Comparison of ENCODE assay signal across 1 cellular context in the genomic region with DNA sequence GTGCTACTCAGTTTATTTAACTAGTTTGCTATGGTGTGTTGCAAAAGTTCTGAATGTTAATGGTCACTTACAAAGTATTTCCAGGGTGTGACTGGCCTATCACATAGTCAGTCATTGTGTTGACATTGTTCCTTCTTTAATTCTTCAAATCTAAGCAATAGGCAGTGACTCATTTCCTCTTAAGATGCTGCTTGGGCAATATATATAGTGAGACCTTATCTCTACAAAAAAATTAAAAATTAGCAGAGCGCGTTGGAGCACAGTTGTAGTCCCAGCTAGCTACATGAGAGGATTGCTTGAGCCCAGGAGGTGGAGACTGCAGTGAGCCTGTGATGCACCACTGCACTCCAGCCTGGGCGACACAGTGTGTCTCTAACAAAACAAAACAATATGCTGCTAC.
TF ChIP-seq lines count a peak whose summit lies in the region.

No MANE protein-coding gene starts in this region.

TF ChIP-seq in HepG2, 621 proteins besides CTCF, POLR2A, EP300 and RAD21 (continued from another document):
- TF ChIP-seq RNF2 (conservative IDR thresholded peaks at IDR 0.05; ENCODE audit: low read depth): no peak
- TF ChIP-seq ZNF138 (CRISPR knock-in tag; IDR thresholded peaks at IDR 0.05; ENCODE audit: low read depth): no peak
- TF ChIP-seq, protein P1, sequence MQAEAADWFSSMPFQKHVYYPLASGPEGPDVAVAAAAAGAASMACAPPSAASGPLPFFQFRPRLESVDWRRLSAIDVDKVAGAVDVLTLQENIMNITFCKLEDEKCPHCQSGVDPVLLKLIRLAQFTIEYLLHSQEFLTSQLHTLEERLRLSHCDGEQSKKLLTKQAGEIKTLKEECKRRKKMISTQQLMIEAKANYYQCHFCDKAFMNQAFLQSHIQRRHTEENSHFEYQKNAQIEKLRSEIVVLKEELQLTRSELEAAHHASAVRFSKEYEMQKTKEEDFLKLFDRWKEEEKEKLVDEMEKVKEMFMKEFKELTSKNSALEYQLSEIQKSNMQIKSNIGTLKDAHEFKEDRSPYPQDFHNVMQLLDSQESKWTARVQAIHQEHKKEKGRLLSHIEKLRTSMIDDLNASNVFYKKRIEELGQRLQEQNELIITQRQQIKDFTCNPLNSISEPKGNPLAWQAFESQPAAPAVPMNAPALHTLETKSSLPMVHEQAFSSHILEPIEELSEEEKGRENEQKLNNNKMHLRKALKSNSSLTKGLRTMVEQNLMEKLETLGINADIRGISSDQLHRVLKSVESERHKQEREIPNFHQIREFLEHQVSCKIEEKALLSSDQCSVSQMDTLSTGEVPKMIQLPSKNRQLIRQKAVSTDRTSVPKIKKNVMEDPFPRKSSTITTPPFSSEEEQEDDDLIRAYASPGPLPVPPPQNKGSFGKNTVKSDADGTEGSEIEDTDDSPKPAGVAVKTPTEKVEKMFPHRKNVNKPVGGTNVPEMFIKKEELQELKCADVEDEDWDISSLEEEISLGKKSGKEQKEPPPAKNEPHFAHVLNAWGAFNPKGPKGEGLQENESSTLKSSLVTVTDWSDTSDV (CRISPR knock-in tag; IDR thresholded peaks at IDR 0.05): no peak
- TF ChIP-seq ZFY (CRISPR knock-in tag; IDR thresholded peaks at IDR 0.05): no peak
